In the genomic region with DNA sequence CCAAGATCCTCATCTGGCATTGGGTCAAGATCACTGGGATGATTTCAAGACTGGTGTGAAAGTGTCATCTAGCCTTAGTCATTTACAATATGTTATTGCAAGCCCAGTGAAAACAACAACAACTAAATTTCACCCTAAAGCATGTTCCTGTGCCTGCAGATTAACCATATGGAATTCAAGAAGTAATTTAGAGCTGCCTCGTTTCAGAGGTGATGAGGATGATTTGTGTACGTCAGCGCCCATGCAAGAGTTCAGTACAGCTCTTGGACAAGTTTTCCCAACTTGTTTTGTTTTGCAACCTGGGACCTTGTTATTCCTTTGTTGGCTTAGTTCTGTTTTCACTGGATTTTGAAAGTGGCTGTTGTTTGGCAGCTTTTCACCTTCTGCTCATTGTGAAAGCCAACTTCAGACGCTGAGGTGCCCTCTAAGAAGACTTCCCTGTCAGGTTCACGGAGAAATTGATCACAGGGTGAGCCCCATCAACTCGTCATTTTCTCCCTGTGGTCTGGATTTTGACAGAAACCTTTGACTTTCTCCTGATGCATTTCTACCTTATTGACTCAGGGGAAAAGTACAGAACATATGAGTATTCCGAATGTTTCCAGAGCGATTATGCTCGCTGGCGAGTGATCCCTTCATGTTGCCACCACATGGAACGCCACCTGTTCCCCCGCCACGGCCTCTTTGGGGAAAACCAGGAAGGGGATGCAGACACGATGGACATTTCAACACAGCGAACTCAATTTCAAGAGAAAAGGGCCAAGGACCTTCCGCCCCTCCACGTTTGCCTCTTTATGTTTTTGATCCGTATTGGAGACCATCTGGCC, we compare ENCODE assay signal across 12 cellular contexts.
A peak's percentile ranks its signal among the peaks of the same experiment; 100 is the strongest.
DNase-seq lines count a peak whose midpoint lies in the region; TF ChIP-seq lines count a peak whose summit lies in the region.
"Had no signal": no experiment of that assay in that cellular context is flagged by ENCODE, and none has a peak within 500 bp of the region (broad histone marks: within the 10 kb centered on the region; RNA-seq: fewer than 3 reads in every experiment).

No MANE protein-coding gene starts in this region.

- H3K27me3 ChIP-seq in SJCRH30, result no peaks in the 10 kb centered on the region
- H3K27me3 ChIP-seq: MG63 had no signal

- POLR2A ChIA-PET in activated CD4-positive, alpha-beta T cell treated with anti-CD3 and anti-CD28 coated beads, Interleukin-2, amount 10 ng/mL, durations not matched to agents 7 days and 5 days (lab: Charles Lee), result no interaction called here

- H3K4me1 ChIP-seq in SJCRH30, result peaks cover 14% of the 10 kb centered on the region

- in situ Hi-C loops in GM13977 (cut with MboI; ENCODE audit: low pct_unique_long_range_greater_than_20kb, low sequenced_read_pairs, unreplicated experiment), result no loop called here

- H3K36me3 Mint-ChIP-seq in activated CD4-positive, alpha-beta T cell treated with anti-CD3 and anti-CD28 coated beads, Interleukin-2, amount 10 ng/mL, durations not matched to agents 7 days and 5 days (ENCODE audit: low read depth), result no peaks in the 10 kb centered on the region
- H3K36me3 Mint-ChIP-seq: T-cell, type B pancreatic cell had no signal

- H3K27ac ChIP-seq in SJCRH30 (peak overlapping the region; percentile 43), epithelial cell of prostate (peak overlapping the region; percentile 99)

- peaks cover 2% of the 10 kb centered on the region for H3K9me3 Mint-ChIP-seq in activated CD4-positive, alpha-beta T cell treated with anti-CD3 and anti-CD28 coated beads, Interleukin-2, amount 10 ng/mL, durations not matched to agents 7 days and 5 days

- H3K27me3 Mint-ChIP-seq in activated CD4-positive, alpha-beta T cell treated with anti-CD3 and anti-CD28 coated beads, Interleukin-2, amount 10 ng/mL, durations not matched to agents 7 days and 5 days, result peaks cover 8% of the 10 kb centered on the region

- no peaks in the 10 kb centered on the region for H3K36me3 ChIP-seq in SJCRH30
- H3K36me3 ChIP-seq: MG63 had no signal

- H3K4me1 Mint-ChIP-seq in activated CD4-positive, alpha-beta T cell treated with anti-CD3 and anti-CD28 coated beads, Interleukin-2, amount 10 ng/mL, durations not matched to agents 7 days and 5 days, result peaks cover 26% of the 10 kb centered on the region

- no peak overlapping the region for H3K4me3 ChIP-seq in SJCRH30
- H3K4me3 ChIP-seq: MG63 had no signal

- H3K9me3 ChIP-seq in SJCRH30 (replicated peaks), result no peaks in the 10 kb centered on the region

- peak; percentile 46 for DNase-seq in activated CD4-positive, alpha-beta T cell treated with anti-CD3 and anti-CD28 coated beads for 48 hours
- no peak for DNase-seq in activated CD4-positive, alpha-beta T cell treated with anti-CD3 and anti-CD28 coated beads, Interleukin-2, amount 10 ng/mL, durations not matched to agents 7 days and 5 days
- DNase-seq in SJCRH30, result peak; percentile 20 to 40
- no peak for DNase-seq in epithelial cell of prostate (ENCODE audit: low read depth, low spot score)
- DNase-seq in stimulated activated CD4-positive, alpha-beta T cell treated with anti-CD3 and anti-CD28 coated beads, TNF-alpha, amount 100 ng/mL, for 48 hours (ENCODE audit: low read depth in 3 of 3), result peak in 2 of 3 donors; percentile 8 to 19
- no peak for DNase-seq in NCI-H82 treated with DMSO at 0.1 percent for 48 hours (lab: John Stamatoyannopoulos, UW; ENCODE audit: unreplicated experiment)
- DNase-seq in C1 segment of cervical spinal cord (lab: John Stamatoyannopoulos, UW), result no peak
- no peak for DNase-seq in GM13977 (ENCODE audit: low spot score)
- DNase-seq: NCI-H526 treated with DMSO at 0.1 percent for 48 hours had no signal

- no peak overlapping the region for H3K4me3 Mint-ChIP-seq in activated CD4-positive, alpha-beta T cell treated with anti-CD3 and anti-CD28 coated beads, Interleukin-2, amount 10 ng/mL, durations not matched to agents 7 days and 5 days
- H3K4me3 Mint-ChIP-seq: T-cell, type B pancreatic cell had no signal

- CTCF ChIA-PET in activated CD4-positive, alpha-beta T cell treated with anti-CD3 and anti-CD28 coated beads, Interleukin-2, amount 10 ng/mL, durations not matched to agents 7 days and 5 days (lab: Charles Lee), result interaction anchor here (1.0 to 1.6 kb wide), 2 partner anchors 17 to 26 kb away, joined by 3 to 4 read pairs; no protein-coding TSS in a partner anchor

- TF ChIP-seq CTCF in GM13977 (IDR thresholded peaks at IDR 0.05; ENCODE audit: extremely low read depth, insufficient read depth, missing control alignments), result no peak

- no peak overlapping the region for H3K27ac Mint-ChIP-seq in activated CD4-positive, alpha-beta T cell treated with anti-CD3 and anti-CD28 coated beads, Interleukin-2, amount 10 ng/mL, durations not matched to agents 7 days and 5 days

Comparison
In these comparisons a context has a peak if more than half of its experiments do, and no peak if none do; other contexts are left out.
1. DNase-seq: peak in activated CD4-positive, alpha-beta T cell treated with anti-CD3 and anti-CD28 coated beads for 48 hours (single experiment), SJCRH30 (2 of 2) and stimulated activated CD4-positive, alpha-beta T cell treated with anti-CD3 and anti-CD28 coated beads, TNF-alpha, amount 100 ng/mL, for 48 hours (2 of 3); none in activated CD4-positive, alpha-beta T cell treated with anti-CD3 and anti-CD28 coated beads, Interleukin-2, amount 10 ng/mL, durations not matched to agents 7 days and 5 days (single experiment), epithelial cell of prostate (single experiment), NCI-H82 treated with DMSO at 0.1 percent for 48 hours (single experiment), C1 segment of cervical spinal cord (0 of 14) and GM13977 (single experiment).